31 cellular contexts compared by ENCODE assay signal in the genomic region with DNA sequence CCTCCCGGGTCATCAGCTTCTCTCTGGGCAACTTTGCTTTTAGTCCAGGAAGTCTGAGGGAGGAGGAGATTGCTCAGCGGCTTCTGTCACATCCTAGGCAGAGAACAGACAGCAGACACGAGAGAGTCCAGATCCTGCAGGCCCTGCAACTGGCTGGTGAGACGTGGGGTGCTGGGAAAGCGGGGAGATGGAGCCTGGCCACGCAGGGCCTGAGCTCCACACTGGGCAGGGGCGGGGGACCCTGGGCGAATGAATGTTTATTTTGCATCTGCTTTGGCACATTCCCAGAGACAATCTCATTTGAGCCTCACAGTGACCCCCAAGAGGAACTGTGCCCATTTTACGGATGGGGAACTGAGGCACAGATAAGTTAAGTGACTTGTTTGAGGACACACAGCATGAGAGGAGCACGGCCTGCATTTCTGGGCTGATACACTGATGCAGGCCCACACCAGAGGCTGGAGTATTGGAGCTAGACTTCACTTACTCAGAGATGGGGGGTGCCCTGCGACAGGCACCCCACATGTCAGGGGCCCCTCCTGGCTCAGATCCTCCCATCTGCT. TPM values are rescaled to one million over a fixed set of nuclear protein-coding genes. Genes with fewer than 3 reads are reported as not detected.
"Had no signal": no experiment of that assay in that cellular context is flagged by ENCODE, and none has a peak within 500 bp of the region (broad histone marks: within the 10 kb centered on the region; RNA-seq: fewer than 3 reads in every experiment).

No MANE protein-coding gene starts in this region.

- H3K9me3 ChIP-seq: colonic mucosa, esophagus muscularis mucosa, gastroesophageal sphincter, heart right ventricle, neutrophil, right atrium auricular region, spleen, testis, tibial artery, upper lobe of left lung had no signal

- H3K4me3 ChIP-seq: colonic mucosa, esophagus muscularis mucosa, gastroesophageal sphincter, heart right ventricle, lung, right atrium auricular region, skin epidermis, spleen, testis, tibial artery, upper lobe of left lung had no signal

- H3K4me1 ChIP-seq: colonic mucosa, esophagus muscularis mucosa, foreskin keratinocyte, gastroesophageal sphincter, parathyroid adenoma, right atrium auricular region, tibial artery, upper lobe of left lung had no signal

- H3K36me3 Mint-ChIP-seq: memory B cell; natural killer cell; stimulated activated memory B cell treated with anti-CD40 and anti-IgM and Interleukin-4, amounts not matched to agents 10 μg/mL and 1 μg/mL and 100 μg/mL, for 72 hours had no signal

- H3K27me3 ChIP-seq: colonic mucosa, heart right ventricle, right atrium auricular region, testis, upper lobe of left lung had no signal

- H3K4me3 Mint-ChIP-seq: dendritic cell treated with granulocyte-macrophage colony-stimulating factor and Interleukin-4, amounts not matched to agents 40 ng/mL and 50 ng/mL, for 4 days; memory B cell; natural killer cell; stimulated activated memory B cell treated with anti-CD40 and anti-IgM and Interleukin-4, amounts not matched to agents 10 μg/mL and 1 μg/mL and 100 μg/mL, for 72 hours had no signal

- H3K36me3 ChIP-seq: colonic mucosa, esophagus muscularis mucosa, gastroesophageal sphincter, heart right ventricle, neutrophil, right atrium auricular region, spleen, tibial artery, upper lobe of left lung had no signal

- H2AFZ ChIP-seq: parathyroid adenoma had no signal

- H3K27ac ChIP-seq: colonic mucosa, esophagus muscularis mucosa, foreskin keratinocyte, gastroesophageal sphincter, heart right ventricle, neutrophil, parathyroid adenoma, right atrium auricular region, skin epidermis, spleen, testis, tibial artery, upper lobe of left lung had no signal

- H3K4me1 Mint-ChIP-seq: natural killer cell had no signal

- H3K9me3 Mint-ChIP-seq: dendritic cell treated with granulocyte-macrophage colony-stimulating factor and Interleukin-4, amounts not matched to agents 40 ng/mL and 50 ng/mL, for 4 days; memory B cell; natural killer cell; stimulated activated memory B cell treated with anti-CD40 and anti-IgM and Interleukin-4, amounts not matched to agents 10 μg/mL and 1 μg/mL and 100 μg/mL, for 72 hours had no signal

- DNase-seq: colonic mucosa; effector memory CD4-positive, alpha-beta T cell; foreskin keratinocyte; heart right ventricle; hippocampal formation; left colon; natural killer cell; spleen; stimulated activated CD4-positive, alpha-beta T cell treated with anti-CD3 and anti-CD28 coated beads, Interleukin-4, amount 100 ng/mL, for 4 hours; stimulated activated naive CD8-positive, alpha-beta T cell treated with anti-CD3 and anti-CD28 coated beads, Interleukin-15, Interleukin-2, amounts not matched to agents 100 U/mL and 50 U/mL, for 24 hours; testis; tibial artery; upper lobe of left lung had no signal

- H3K27ac Mint-ChIP-seq: memory B cell, natural killer cell, progenitor cell of endocrine pancreas had no signal

- H3K79me2 ChIP-seq: parathyroid adenoma had no signal

- ATAC-seq: foreskin keratinocyte; gastroesophageal sphincter; heart right ventricle; left colon; natural killer cell; stimulated activated memory B cell treated with anti-CD40 and anti-IgM and Interleukin-4, amounts not matched to agents 10 μg/mL and 1 μg/mL and 100 μg/mL, for 72 hours; stimulated activated naive CD8-positive, alpha-beta T cell treated with anti-CD3 and anti-CD28 coated beads, Interleukin-15, Interleukin-2, amounts not matched to agents 100 U/mL and 50 U/mL, for 24 hours had no signal

- H3K27me3 Mint-ChIP-seq: stimulated activated memory B cell treated with anti-CD40 and anti-IgM and Interleukin-4, amounts not matched to agents 10 μg/mL and 1 μg/mL and 100 μg/mL, for 72 hours had no signal

RNA-seq across cellular contexts. Expression of a gene that starts 9.6 kb away (rescaled TPM):
- total RNA-seq: cerebellum, colonic mucosa, endothelial cell of umbilical vein, epithelial cell of proximal tubule, foreskin keratinocyte, kidney epithelial cell, left colon, liver, mononuclear cell, progenitor cell of endocrine pancreas had no signal
- polyA plus RNA-seq: endothelial cell of umbilical vein, foreskin keratinocyte, neural cell had no signal
